1 cellular context compared by ENCODE assay signal in the genomic region with DNA sequence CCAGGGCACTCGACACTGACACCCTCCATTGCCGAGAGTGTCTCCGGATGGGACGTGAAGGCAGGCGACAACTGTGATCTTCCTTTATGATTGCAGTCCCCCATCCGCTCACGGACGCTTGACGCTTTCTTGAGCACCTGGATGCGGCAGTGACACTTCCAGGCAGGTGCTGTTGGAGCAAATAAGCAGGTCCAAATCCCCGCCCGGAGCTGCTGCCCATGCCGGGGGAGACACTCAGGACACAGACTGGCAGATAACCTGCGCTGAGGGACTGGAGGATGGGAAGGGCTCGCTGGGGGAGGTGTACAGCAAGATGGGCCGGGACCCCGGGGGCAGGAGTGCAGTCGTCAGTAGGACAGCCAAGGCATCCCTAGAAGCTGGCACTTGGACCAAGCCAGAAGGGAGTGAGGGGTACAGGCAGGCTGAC.
TF ChIP-seq lines count a peak whose summit lies in the region.

No MANE protein-coding gene starts in this region.

TF ChIP-seq in HepG2, 621 proteins besides CTCF, POLR2A, EP300 and RAD21 (continued from another document):
- no peak for TF ChIP-seq ZNF281 (CRISPR knock-in tag; IDR thresholded peaks at IDR 0.05; ENCODE audit: borderline replicate concordance)
- TF ChIP-seq KDM6A (CRISPR knock-in tag; IDR thresholded peaks at IDR 0.05; ENCODE audit: low read depth) = no peak
- TF ChIP-seq ARID2 (CRISPR knock-in tag; IDR thresholded peaks at IDR 0.05; ENCODE audit: borderline replicate concordance) = no peak
- no peak for TF ChIP-seq ZNF431 (CRISPR knock-in tag; IDR thresholded peaks at IDR 0.05; ENCODE audit: borderline replicate concordance, low read depth)
- no peak for TF ChIP-seq SOX6 (IDR thresholded peaks at IDR 0.05)
- no peak for TF ChIP-seq SOX6 (CRISPR knock-in tag; IDR thresholded peaks at IDR 0.05)
- no peak for TF ChIP-seq SP140L (CRISPR knock-in tag; IDR thresholded peaks at IDR 0.05; ENCODE audit: borderline replicate concordance)
- no peak for TF ChIP-seq ZNF17 (CRISPR knock-in tag; IDR thresholded peaks at IDR 0.05)
- TF ChIP-seq SAP130 (CRISPR knock-in tag; IDR thresholded peaks at IDR 0.05; ENCODE audit: low read depth) = no peak
- no peak for TF ChIP-seq TBX2 (CRISPR knock-in tag; IDR thresholded peaks at IDR 0.05; ENCODE audit: borderline replicate concordance)
- no peak for TF ChIP-seq KDM4B (CRISPR knock-in tag; IDR thresholded peaks at IDR 0.05)
- TF ChIP-seq KLF15 (CRISPR knock-in tag; IDR thresholded peaks at IDR 0.05; ENCODE audit: borderline replicate concordance) = no peak
- no peak for TF ChIP-seq IKZF1 (IDR thresholded peaks at IDR 0.05)
- TF ChIP-seq, protein P1, sequence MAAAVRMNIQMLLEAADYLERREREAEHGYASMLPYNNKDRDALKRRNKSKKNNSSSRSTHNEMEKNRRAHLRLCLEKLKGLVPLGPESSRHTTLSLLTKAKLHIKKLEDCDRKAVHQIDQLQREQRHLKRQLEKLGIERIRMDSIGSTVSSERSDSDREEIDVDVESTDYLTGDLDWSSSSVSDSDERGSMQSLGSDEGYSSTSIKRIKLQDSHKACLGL (CRISPR knock-in tag; IDR thresholded peaks at IDR 0.05) = no peak
- no peak for TF ChIP-seq E2F5 (CRISPR knock-in tag; conservative IDR thresholded peaks at IDR 0.05)
- TF ChIP-seq ZNF563 (CRISPR knock-in tag; IDR thresholded peaks at IDR 0.05) = no peak
- no peak for TF ChIP-seq FOXJ3 (CRISPR knock-in tag; IDR thresholded peaks at IDR 0.05; ENCODE audit: borderline replicate concordance)
